1 cellular context compared by ENCODE assay signal in genomic region chr9:70947086-70947485, GRCh38.
TF ChIP-seq lines count a peak whose summit lies in the region.

No MANE protein-coding gene starts in this region.

TF ChIP-seq in GM23338, 12 proteins besides CTCF, POLR2A, EP300 and RAD21 (continued from another document):
- no peak for TF ChIP-seq ZNF462 (CRISPR knock-in tag; IDR thresholded peaks at IDR 0.05)
- no peak for TF ChIP-seq POLR2AphosphoS5 (IDR thresholded peaks at IDR 0.05; ENCODE audit: low read depth)
- TF ChIP-seq JUNB (IDR thresholded peaks at IDR 0.05; ENCODE audit: unreplicated experiment): no peak
- TF ChIP-seq REST (IDR thresholded peaks at IDR 0.05; ENCODE audit: unreplicated experiment): no peak
- no peak for TF ChIP-seq ETS1 (IDR thresholded peaks at IDR 0.05)
- TF ChIP-seq CREB1 (CRISPR knock-in tag; IDR thresholded peaks at IDR 0.05; ENCODE audit: low read depth): no peak
- TF ChIP-seq EZH2 (IDR thresholded peaks at IDR 0.05; ENCODE audit: low read depth, unreplicated experiment): no peak
- no peak for TF ChIP-seq STAT1 (IDR thresholded peaks at IDR 0.05; ENCODE audit: unreplicated experiment)
- no peak for TF ChIP-seq EZH2phosphoT487 (IDR thresholded peaks at IDR 0.05; ENCODE audit: unreplicated experiment)
